1 cellular context compared by ENCODE assay signal in genomic region chr12:121883315-121883660, GRCh38.
TF ChIP-seq lines count a peak whose summit lies in the region.

No MANE protein-coding gene starts in this region.

TF ChIP-seq in H1, 55 proteins besides CTCF, POLR2A, EP300 and RAD21:
- TF ChIP-seq CHD2 (IDR thresholded peaks at IDR 0.05; ENCODE audit: low read length) (no peak), EGR1 (IDR thresholded peaks at IDR 0.05; ENCODE audit: borderline replicate concordance, low read depth, low read length) (no peak), CEBPB (IDR thresholded peaks at IDR 0.05; ENCODE audit: low read depth, low read length) (no peak), FOSL1 (IDR thresholded peaks at IDR 0.05; ENCODE audit: insufficient read depth, low read depth, low read length) (no peak), RBBP5 (IDR thresholded peaks at IDR 0.05; ENCODE audit: borderline replicate concordance, low read depth, low read length) (no peak), RNF2 (IDR thresholded peaks at IDR 0.05; ENCODE audit: borderline replicate concordance, low read depth, low read length, missing control alignments, poor library complexity, severe bottlenecking) (no peak), SIRT6 (IDR thresholded peaks at IDR 0.05; ENCODE audit: low read length) (no peak)
